ENCODE assay signal across 24 cellular contexts in genomic region chr2:218375212-218375611, GRCh38. TPM values are rescaled to one million over a fixed set of nuclear protein-coding genes. Genes with fewer than 3 reads are reported as not detected.
DNase-seq lines count a peak whose midpoint lies in the region; ATAC-seq and TF ChIP-seq lines count a peak whose summit lies in the region.
"Had no signal": no experiment of that assay in that cellular context is flagged by ENCODE, and none has a peak within 500 bp of the region (broad histone marks: within the 10 kb centered on the region; RNA-seq: fewer than 3 reads in every experiment).

No MANE protein-coding gene starts in this region.

- peak; percentile 66 for DNase-seq in A172 (ENCODE audit: low spot score)
- DNase-seq in HS-5 (ENCODE audit: low read depth) = peak; percentile 40
- DNase-seq in amniotic epithelial cell (ENCODE audit: low read depth) = peak; percentile 99
- DNase-seq in fibroblast of villous mesenchyme (ENCODE audit: low read depth) = peak; percentile 98
- no peak for DNase-seq in activated CD4-positive, alpha-beta T cell treated with anti-CD3 and anti-CD28 coated beads for 48 hours
- DNase-seq in NCI-H2227 treated with DMSO at 0.1 percent for 48 hours (lab: John Stamatoyannopoulos, UW) = no peak
- no peak for DNase-seq in 8988T
- DNase-seq: activated CD8-positive, alpha-beta T cell treated with anti-CD3 and anti-CD28 coated beads for 36 hours; activated naive CD8-positive, alpha-beta T cell treated with anti-CD3 and anti-CD28 coated beads for 36 hours; DMS153; foreskin melanocyte; mesendoderm; NCI-H1048; NCI-H2081; NCI-H524 treated with DMSO at 0.1 percent for 48 hours; nephron progenitor cell; psoas muscle; Right ventricle myocardium superior; testis had no signal

- ATAC-seq in GM18861 (IDR thresholded peaks at IDR 0.05; ENCODE audit: unreplicated experiment) = no peak
- ATAC-seq: activated CD8-positive, alpha-beta T cell treated with anti-CD3 and anti-CD28 coated beads for 36 hours; psoas muscle; stimulated activated effector memory CD8-positive, alpha-beta T cell treated with anti-CD3 and anti-CD28 coated beads, Interleukin-12 subunit alpha, Interleukin-12 subunit beta, amount 100 ng/mL, for 72 hours had no signal

- H3K4me3 ChIP-seq in fibroblast of villous mesenchyme (ENCODE audit: low read depth, low read length) = no peak overlapping the region
- H3K4me3 ChIP-seq: breast epithelium, psoas muscle, testis had no signal

- TF ChIP-seq CTCF in fibroblast of villous mesenchyme (IDR thresholded peaks at IDR 0.05; ENCODE audit: insufficient read depth, low read depth, low read length) = no peak

RNA-seq across cellular contexts. Expression of gene SLC11A1, which starts 6.9 kb away (rescaled TPM):
- total RNA-seq in A172 (2014; rRNA removed; shearing (Covaris generic)) = 0.19 TPM in 1 of 2 replicates, not detected in the other
- under 0.01 and 0.43 TPM in 2 replicates for total RNA-seq in fibroblast of villous mesenchyme

RNA-seq across cellular contexts. Expression of gene CATIP, which starts 18.6 kb away (rescaled TPM):
- total RNA-seq in A172 (2014; rRNA removed; shearing (Covaris generic)) = not detected in 2 replicates
- total RNA-seq in fibroblast of villous mesenchyme = 0.43 TPM in 1 of 2 replicates, not detected in the other
- total RNA-seq: activated CD8-positive, alpha-beta T cell treated with anti-CD3 and anti-CD28 coated beads for 36 hours; activated naive CD8-positive, alpha-beta T cell treated with anti-CD3 and anti-CD28 coated beads for 36 hours; kidney epithelial cell; psoas muscle; Right ventricle myocardium superior; T-helper 1 cell treated with Interleukin-12 subunit alpha and Interleukin-12 subunit beta and Interleukin-4 antibody, amounts not matched to agents 30 ng/mL and 1 ng/mL, for 36 hours had no signal

RNA-seq across cellular contexts. Expression of gene CTDSP1, which starts 24.5 kb away (rescaled TPM):
- 44.9 and 65.3 TPM in 2 replicates for total RNA-seq in A172 (2014; rRNA removed; shearing (Covaris generic))
- 63.5 and 66.9 TPM in 2 replicates for total RNA-seq in fibroblast of villous mesenchyme

RNA-seq across cellular contexts. Expression of gene VIL1, which starts 43.7 kb away (rescaled TPM):
- total RNA-seq in A172 (2014; rRNA removed; shearing (Covaris generic)) = not detected in 2 replicates
- total RNA-seq in fibroblast of villous mesenchyme = under 0.01 TPM in 1 of 2 replicates, not detected in the other
- total RNA-seq: activated CD8-positive, alpha-beta T cell treated with anti-CD3 and anti-CD28 coated beads for 36 hours; activated naive CD8-positive, alpha-beta T cell treated with anti-CD3 and anti-CD28 coated beads for 36 hours; kidney epithelial cell; psoas muscle; Right ventricle myocardium superior; T-helper 1 cell treated with Interleukin-12 subunit alpha and Interleukin-12 subunit beta and Interleukin-4 antibody, amounts not matched to agents 30 ng/mL and 1 ng/mL, for 36 hours had no signal

Comparison
In these comparisons a context has a peak if more than half of its experiments do, and no peak if none do; other contexts are left out.
1. DNase-seq: peak in A172 (single experiment), HS-5 (single experiment), amniotic epithelial cell (single experiment) and fibroblast of villous mesenchyme (single experiment); none in activated CD4-positive, alpha-beta T cell treated with anti-CD3 and anti-CD28 coated beads for 48 hours (single experiment), NCI-H2227 treated with DMSO at 0.1 percent for 48 hours (single experiment) and 8988T (single experiment).